11 cellular contexts compared by ENCODE assay signal in the genomic region with DNA sequence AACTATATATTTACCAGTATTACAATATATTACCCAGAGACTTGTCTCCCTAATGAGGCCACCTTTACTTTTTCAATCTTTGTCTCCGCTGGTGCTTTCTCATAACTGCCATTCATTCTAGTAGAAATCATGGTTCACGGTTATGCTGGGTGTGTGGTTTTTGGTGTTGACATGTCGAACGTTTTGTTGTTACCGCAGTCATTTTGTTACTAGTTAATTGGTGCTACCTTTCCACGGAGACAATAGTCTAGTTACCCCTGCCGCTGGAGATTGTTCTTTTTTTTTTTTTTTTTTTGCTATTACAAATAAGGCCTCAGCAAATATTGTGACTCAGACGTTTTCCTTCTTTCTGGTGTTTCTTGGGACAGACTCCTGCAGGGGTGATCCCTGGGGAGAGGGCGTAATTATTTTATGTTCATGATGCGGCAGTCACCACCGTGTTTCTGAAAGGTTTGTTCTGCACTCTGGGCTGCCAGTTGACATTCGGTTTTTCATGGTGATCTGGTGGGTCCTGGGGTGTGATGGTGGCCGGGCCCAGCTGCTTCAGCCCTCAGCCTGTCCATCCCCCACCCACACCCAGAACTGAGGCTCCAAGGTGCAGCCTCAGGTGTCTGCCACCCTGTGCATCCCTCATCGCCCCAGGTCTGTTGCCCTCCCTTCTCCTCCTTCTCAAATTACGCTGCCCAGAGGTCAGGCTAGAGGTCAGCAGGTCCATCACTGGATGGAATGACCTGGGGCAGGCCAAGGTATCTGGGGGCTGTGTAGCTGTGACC. TPM values are rescaled to one million over a fixed set of nuclear protein-coding genes. Genes with fewer than 3 reads are reported as not detected.
DNase-seq lines count a peak whose midpoint lies in the region; ATAC-seq and TF ChIP-seq lines count a peak whose summit lies in the region.
"Had no signal": no experiment of that assay in that cellular context is flagged by ENCODE, and none has a peak within 500 bp of the region (broad histone marks: within the 10 kb centered on the region; RNA-seq: fewer than 3 reads in every experiment).

No MANE protein-coding gene starts in this region.

- no peaks in the 10 kb centered on the region for H3K27me3 ChIP-seq in breast epithelium

- intact Hi-C loops in breast epithelium (cut with DNase I; ENCODE audit: low total_unique reads): no loop called here

- peaks cover 7% of the 10 kb centered on the region for H3K9me3 ChIP-seq in KOPT-K1 (ENCODE audit: insufficient read depth, low read length, poor library complexity, severe bottlenecking)
- H3K9me3 ChIP-seq in breast epithelium: no peaks in the 10 kb centered on the region

- TF ChIP-seq CTCF in breast epithelium (IDR thresholded peaks at IDR 0.05) (no peak), progenitor cell of endocrine pancreas (IDR thresholded peaks at IDR 0.05; ENCODE audit: unreplicated experiment) (no peak)

- peaks cover 11 to 23% of the 10 kb centered on the region in 2 donors for H3K4me1 ChIP-seq in breast epithelium

- no peak for ATAC-seq in GM18519 (IDR thresholded peaks at IDR 0.05; ENCODE audit: low FRiP score, unreplicated experiment)
- ATAC-seq in GM21786 (IDR thresholded peaks at IDR 0.05; ENCODE audit: unreplicated experiment): no peak

- no peak for TF ChIP-seq POLR2A in breast epithelium (IDR thresholded peaks at IDR 0.05)

- no peak overlapping the region for H3K4me3 ChIP-seq in breast epithelium

- H3K36me3 ChIP-seq in KOPT-K1 (ENCODE audit: insufficient read depth, low read length) (no peaks in the 10 kb centered on the region), breast epithelium (no peaks in the 10 kb centered on the region)

- H3K27ac Mint-ChIP-seq in progenitor cell of endocrine pancreas: peak overlapping the region; percentile 95

- H3K27ac ChIP-seq in KOPT-K1 (ENCODE audit: low read depth, low read length, poor library complexity, severe bottlenecking) (peak overlapping the region; percentile 24), breast epithelium (peak overlapping the region; percentile 95 to 98)
- H3K27ac ChIP-seq: 22Rv1, epithelial cell of prostate had no signal

- peaks cover 5% of the 10 kb centered on the region for H3K36me3 Mint-ChIP-seq in progenitor cell of endocrine pancreas (ENCODE audit: insufficient read depth)

- H3K4me3 Mint-ChIP-seq in progenitor cell of endocrine pancreas (ENCODE audit: low read depth): no peak overlapping the region

- peaks cover 5% of the 10 kb centered on the region for H3K9me3 Mint-ChIP-seq in progenitor cell of endocrine pancreas (ENCODE audit: low read depth)

- DNase-seq in NCI-H1417 (lab: John Stamatoyannopoulos, UW) (peak in 2 of 3 experiments; percentile 42 to 78), NCI-H1417 treated with DMSO at 0.1 percent for 48 hours (lab: John Stamatoyannopoulos, UW) (no peak), breast epithelium (ENCODE audit: low spot score in 2 of 2) (no peak), progenitor cell of endocrine pancreas (ENCODE audit: low spot score, unreplicated experiment) (no peak), AG20443 (ENCODE audit: low spot score) (no peak)
- DNase-seq: NCI-H1105 had no signal

- no peaks in the 10 kb centered on the region for H3K27me3 Mint-ChIP-seq in progenitor cell of endocrine pancreas

- peaks cover 52% of the 10 kb centered on the region for H3K4me1 Mint-ChIP-seq in progenitor cell of endocrine pancreas (ENCODE audit: low read depth)

RNA-seq across cellular contexts. Expression of gene LRP5, which starts 28.6 kb away (rescaled TPM):
- 10 to 100 TPM; 23.6 to 48.8 (median 24.5) TPM for total RNA-seq in breast epithelium
- total RNA-seq in progenitor cell of endocrine pancreas: 114 and 115 TPM in 2 replicates

Comparison
In these comparisons a context has a peak if more than half of its experiments do, and no peak if none do; other contexts are left out.
1. DNase-seq: peak in NCI-H1417 (2 of 3); none in NCI-H1417 treated with DMSO at 0.1 percent for 48 hours (single experiment), breast epithelium (0 of 2), progenitor cell of endocrine pancreas (single experiment) and AG20443 (single experiment).